ENCODE assay signal across 8 cellular contexts in the genomic region with DNA sequence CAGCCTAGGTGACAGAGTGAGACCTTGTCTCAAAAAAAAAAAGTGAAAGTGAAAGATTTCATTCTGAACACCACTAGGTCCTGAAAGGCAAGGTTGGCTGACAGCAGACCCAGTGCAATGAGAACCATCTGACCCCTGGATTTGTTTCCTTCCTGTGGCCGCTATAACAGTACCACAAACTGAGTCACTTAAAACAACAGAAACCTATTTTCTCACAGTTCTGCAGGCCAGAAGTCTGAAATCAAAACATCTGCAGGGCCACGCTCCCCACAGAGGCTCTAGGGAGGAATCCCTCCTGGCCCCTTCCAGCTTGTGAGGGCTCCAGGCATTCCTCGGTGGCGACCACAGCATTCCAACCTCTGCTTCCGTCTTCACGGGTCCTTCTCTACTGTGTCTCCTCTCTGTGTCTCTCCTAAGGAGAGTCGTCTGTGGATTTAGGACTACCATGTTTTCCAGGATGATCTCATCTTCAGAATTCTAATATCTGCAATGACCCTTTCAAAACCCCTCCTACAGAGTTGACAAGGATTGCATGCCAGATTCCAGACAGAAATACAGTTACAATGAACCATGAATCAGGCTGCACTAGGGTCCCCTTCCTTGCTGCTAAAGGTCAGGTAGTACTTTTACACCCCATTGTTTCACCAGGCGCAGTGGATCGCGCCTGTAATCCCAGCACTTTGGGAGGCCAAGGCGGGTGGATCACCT.
DNase-seq lines count a peak whose midpoint lies in the region; ATAC-seq, FAIRE-seq and TF ChIP-seq lines count a peak whose summit lies in the region.
"Not testable (repeated sequence)": the region's sequence is repeated elsewhere in the genome, so short reads cannot be mapped to it uniquely, and the experiment has no call there.

No MANE protein-coding gene starts in this region.

- H3K4me3 ChIP-seq in GM06990 (replicated peaks; ENCODE audit: low read depth, low read length); endothelial cell of umbilical vein (replicated peaks in 1 of 3; ENCODE audit: insufficient read depth in 1 of 3, low read depth in 1 of 3, low read length in 3 of 3); mesendoderm (ENCODE audit: low read length): not testable (repeated sequence)
- H3K4me3 ChIP-seq in thoracic aorta: peak overlapping the region; percentile 44

- not testable (repeated sequence) for H3K9me1 ChIP-seq in endothelial cell of umbilical vein (replicated peaks; ENCODE audit: control insufficient read depth, extremely low read depth, insufficient read depth, low read length)

- not testable (repeated sequence) for H3K23ac ChIP-seq in mesendoderm (ENCODE audit: low read length)

- not testable (repeated sequence) for H3K36me3 ChIP-seq in GM06990 (ENCODE audit: control insufficient read depth, insufficient read depth, low read length); endothelial cell of umbilical vein (ENCODE audit: control insufficient read depth in 2 of 2, extremely low read depth in 1 of 2, insufficient read depth in 2 of 2, low read length in 2 of 2); mesendoderm (ENCODE audit: control insufficient read depth, insufficient read depth, low read length); thoracic aorta

- POLR2A ChIA-PET in endothelial cell of umbilical vein (lab: Charles Lee): not testable (repeated sequence)

- H3K27me3 ChIP-seq in GM06990 (replicated peaks; ENCODE audit: control insufficient read depth, insufficient read depth, low read length); endothelial cell of umbilical vein (ENCODE audit: control insufficient read depth in 2 of 2, insufficient read depth in 2 of 2, low read length in 2 of 2); mesendoderm (ENCODE audit: insufficient read depth, low read length, poor library complexity); thoracic aorta (replicated peaks; ENCODE audit: insufficient read depth): not testable (repeated sequence)

- H3K56ac ChIP-seq in mesendoderm (ENCODE audit: low read length): not testable (repeated sequence)

- not testable (repeated sequence) for H3K4ac ChIP-seq in mesendoderm (ENCODE audit: low read depth, low read length)

- not testable (repeated sequence) for H3K79me1 ChIP-seq in mesendoderm (ENCODE audit: low read length)

- H4K8ac ChIP-seq in mesendoderm (ENCODE audit: low read depth, low read length): not testable (repeated sequence)

- not testable (repeated sequence) for H3K4me1 Mint-ChIP-seq in activated T-cell treated with anti-CD3 and anti-CD28 coated beads, Interleukin-2, amount 50 U/mL, for 4 hours (ENCODE audit: low read depth)

- not testable (repeated sequence) for H2BK15ac ChIP-seq in mesendoderm (replicated peaks; ENCODE audit: low read depth)

- H3K27me3 Mint-ChIP-seq in activated T-cell treated with anti-CD3 and anti-CD28 coated beads, Interleukin-2, amount 50 U/mL, for 4 hours (ENCODE audit: low read depth): not testable (repeated sequence)

- not testable (repeated sequence) for H3K9me3 Mint-ChIP-seq in activated T-cell treated with anti-CD3 and anti-CD28 coated beads, Interleukin-2, amount 50 U/mL, for 4 hours

- WGBS in mesendoderm (ENCODE audit: extremely low coverage, insufficient coverage, low lambda C conversion rate): no CpG with 5 or more reads among the region's 11 CpGs

- H3K4me2 ChIP-seq in endothelial cell of umbilical vein (ENCODE audit: insufficient read depth, low read length): peak overlapping the region; percentile 66
- not testable (repeated sequence) for H3K4me2 ChIP-seq in mesendoderm (ENCODE audit: low read length)

- ATAC-seq in GM21381 (IDR thresholded peaks at IDR 0.05; ENCODE audit: unreplicated experiment) (peak; percentile 94), HG03095 (IDR thresholded peaks at IDR 0.05; ENCODE audit: unreplicated experiment) (peak; percentile 79)
- peak; percentile 57 to 65 for ATAC-seq in activated T-cell treated with anti-CD3 and anti-CD28 coated beads, Interleukin-2, amount 50 U/mL, for 4 hours
- ATAC-seq in thoracic aorta (ENCODE audit: insufficient number of reproducible peaks, low FRiP score, low read depth): not testable (repeated sequence)

- TF ChIP-seq CTCF in GM06990 (IDR thresholded peaks at IDR 0.05; ENCODE audit: insufficient read depth, low read length, poor library complexity, severe bottlenecking); endothelial cell of umbilical vein (IDR thresholded peaks at IDR 0.05; ENCODE audit: extremely low read depth in 1 of 2, insufficient read depth in 1 of 2, low read depth in 1 of 2, low read length in 2 of 2); thoracic aorta (IDR thresholded peaks at IDR 0.05): not testable (repeated sequence)

- DNase-seq in GM06990 (ENCODE audit: extremely low read depth, insufficient read length): peak; percentile 29
- peak; percentile 30 for DNase-seq in NOMO-1 treated with DMSO at 0.1 percent for 48 hours (lab: John Stamatoyannopoulos, UW; ENCODE audit: unreplicated experiment)
- not testable (repeated sequence) for DNase-seq in activated T-cell treated with anti-CD3 and anti-CD28 coated beads, Interleukin-2, amount 50 U/mL, for 4 hours; thoracic aorta (ENCODE audit: low spot score)
- DNase-seq in endothelial cell of umbilical vein (ENCODE audit: low read depth, low spot score): peak; percentile 92
- DNase-seq in mesendoderm: peak; percentile 85

- H2BK5ac ChIP-seq in mesendoderm (ENCODE audit: low read length): not testable (repeated sequence)

- TF ChIP-seq POLR2A in endothelial cell of umbilical vein (IDR thresholded peaks at IDR 0.05; ENCODE audit: low read depth, low read length): not testable (repeated sequence)

- not testable (repeated sequence) for H4K20me1 ChIP-seq in endothelial cell of umbilical vein (replicated peaks; ENCODE audit: control insufficient read depth, extremely low read depth, insufficient read depth, low read length)

- H2AK5ac ChIP-seq in mesendoderm (ENCODE audit: low read length): not testable (repeated sequence)

- CTCF ChIA-PET in endothelial cell of umbilical vein (lab: Charles Lee): interaction anchor here (1.1 kb wide), 1 partner anchor 83 kb away, joined by 3 read pairs; no protein-coding TSS in a partner anchor

- not testable (repeated sequence) for H3K18ac ChIP-seq in mesendoderm (ENCODE audit: low read length)

- not testable (repeated sequence) for H4K5ac ChIP-seq in mesendoderm (ENCODE audit: low read length)

- BruUV-seq in endothelial cell of umbilical vein (replicated peaks; lab: Mats Ljungman, UMichigan): not testable (repeated sequence)

- not testable (repeated sequence) for H3K4me3 Mint-ChIP-seq in activated T-cell treated with anti-CD3 and anti-CD28 coated beads, Interleukin-2, amount 50 U/mL, for 4 hours

- H3K36me3 Mint-ChIP-seq in activated T-cell treated with anti-CD3 and anti-CD28 coated beads, Interleukin-2, amount 50 U/mL, for 4 hours (ENCODE audit: insufficient read depth): not testable (repeated sequence)

- peak overlapping the region; percentile 92 for H3K27ac ChIP-seq in endothelial cell of umbilical vein (ENCODE audit: insufficient read depth, low read depth, low read length)
- H3K27ac ChIP-seq in mesendoderm (ENCODE audit: low read depth, low read length): not testable (repeated sequence)
- H3K27ac ChIP-seq in thoracic aorta: peak overlapping the region in 1 of 2 donors; percentile 22

- not testable (repeated sequence) for H3K79me2 ChIP-seq in endothelial cell of umbilical vein (ENCODE audit: control insufficient read depth, insufficient read depth, low read length); mesendoderm (ENCODE audit: control insufficient read depth, insufficient read depth, low read length)

- peak overlapping the region; percentile 37 for H3K9ac ChIP-seq in endothelial cell of umbilical vein (replicated peaks; ENCODE audit: extremely low read depth, insufficient read depth, low read length)
- H3K9ac ChIP-seq in mesendoderm (ENCODE audit: low read length): not testable (repeated sequence)

- peaks cover 21% of the 10 kb centered on the region for H3K4me1 ChIP-seq in endothelial cell of umbilical vein (ENCODE audit: control insufficient read depth, extremely low read depth, insufficient read depth, low read length)
- H3K4me1 ChIP-seq in mesendoderm (ENCODE audit: control insufficient read depth, low read depth, low read length): not testable (repeated sequence)
- H3K4me1 ChIP-seq in thoracic aorta (ENCODE audit: control insufficient read depth in 1 of 2, low read depth in 2 of 2): peaks cover 0 to 13% of the 10 kb centered on the region in 2 donors

- peak; percentile 99 for FAIRE-seq in endothelial cell of umbilical vein (lab: Jason Lieb, UNC)

- intact Hi-C loops in endothelial cell of umbilical vein (cut with micrococcal nuclease): not testable (repeated sequence)

- dilution Hi-C loops in endothelial cell of umbilical vein (cut with MboI; ENCODE audit: extremely low pct_ligation_motif_present, low sequenced_read_pairs): not testable (repeated sequence)

- H2AFZ ChIP-seq in endothelial cell of umbilical vein (ENCODE audit: low read depth, low read length): peak overlapping the region; percentile 41

- H3K9me3 ChIP-seq in endothelial cell of umbilical vein (replicated peaks; ENCODE audit: control insufficient read depth, insufficient read depth, low read length); thoracic aorta: not testable (repeated sequence)

- not testable (repeated sequence) for H2BK120ac ChIP-seq in mesendoderm (ENCODE audit: low read depth, low read length)

TF ChIP-seq in endothelial cell of umbilical vein, 7 proteins besides CTCF, POLR2A, EP300 and RAD21:
- peak; percentile 73 for TF ChIP-seq FOS (IDR thresholded peaks at IDR 0.05; ENCODE audit: borderline replicate concordance, insufficient read depth, low read length)
- TF ChIP-seq JUN (IDR thresholded peaks at IDR 0.05; ENCODE audit: borderline replicate concordance, insufficient read depth, insufficient read length, low read depth): peak; percentile 60
- peak; percentile 64 for TF ChIP-seq POLR2AphosphoS5 (IDR thresholded peaks at IDR 0.05; ENCODE audit: insufficient read depth, low read depth, low read length)
- TF ChIP-seq GATA2 (IDR thresholded peaks at IDR 0.05; ENCODE audit: insufficient read depth, insufficient read length, low read depth, low read length): peak; percentile 45
